Comparison of ENCODE assay signal across 22 cellular contexts in the genomic region with DNA sequence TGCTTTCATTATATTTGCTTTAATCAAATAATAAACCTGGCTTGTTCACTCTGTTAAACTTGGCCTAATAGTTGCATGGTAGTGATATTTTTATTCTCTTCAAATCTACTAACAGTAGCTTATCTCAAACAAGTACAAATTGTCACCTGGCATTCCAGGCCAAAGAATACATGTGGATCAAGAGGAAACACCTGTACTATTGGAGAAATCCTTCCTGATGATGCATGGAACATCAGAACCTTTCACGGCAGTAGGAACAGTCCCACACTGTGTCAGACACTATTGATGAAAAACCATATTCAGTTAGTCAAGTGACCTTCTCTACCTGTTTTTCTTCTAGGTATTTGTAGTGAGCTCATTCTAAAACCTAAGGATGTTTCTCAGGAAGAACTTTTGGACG.
"Had no signal": no experiment of that assay in that cellular context is flagged by ENCODE, and none has a peak within 500 bp of the region (broad histone marks: within the 10 kb centered on the region; RNA-seq: fewer than 3 reads in every experiment).

No MANE protein-coding gene starts in this region.

- FAIRE-seq: pancreas, small intestine had no signal

- H3K27ac ChIP-seq: neutrophil, pancreas, psoas muscle, right lobe of liver, sigmoid colon, stomach, testis, tibial artery, transverse colon, upper lobe of right lung, uterus had no signal

- H3K27me3 ChIP-seq: neutrophil, pancreas, right lobe of liver, sigmoid colon, stomach, testis, tibial artery, transverse colon, upper lobe of right lung, uterus had no signal

- H3K36me3 ChIP-seq: neutrophil, pancreas, right lobe of liver, stomach, transverse colon, upper lobe of right lung, uterus had no signal

- H3K4me1 ChIP-seq: pancreas, psoas muscle, right lobe of liver, sigmoid colon, stomach, testis, tibial artery, upper lobe of right lung, uterus had no signal

- DNase-seq: naive thymus-derived CD8-positive, alpha-beta T cell; nephron progenitor cell; nucleus accumbens; pancreas; psoas muscle; right cardiac atrium; right lobe of liver; sigmoid colon; small intestine; stimulated activated CD4-positive, alpha-beta T cell treated with anti-CD3 and anti-CD28 coated beads, Interleukin-15, amount 100 ng/mL, for 24 hours; stimulated activated CD4-positive, alpha-beta T cell treated with anti-CD3 and anti-CD28 coated beads, Interleukin-2, amount 100 ng/mL, for 24 hours; stimulated activated CD4-positive, alpha-beta T cell treated with anti-CD3 and anti-CD28 coated beads, Interleukin-2, amount 100 ng/mL, for 48 hours; stimulated activated CD4-positive, alpha-beta T cell treated with anti-CD3 and anti-CD28 coated beads, Interleukin-4, amount 100 ng/mL, for 24 hours; stimulated activated naive B cell treated with anti-CD40 and anti-IgM and Interleukin-4, amounts not matched to agents 10 μg/mL and 1 μg/mL and 100 μg/mL, for 72 hours; stimulated activated naive CD4-positive, alpha-beta T cell treated with Interleukin-2 at 50 U/mL for 16 hours; stomach; testis; tibial artery; transverse colon; upper lobe of right lung; uterus had no signal

- H3K9me3 ChIP-seq: neutrophil, pancreas, psoas muscle, right lobe of liver, sigmoid colon, stomach, testis, tibial artery, transverse colon, upper lobe of right lung, uterus had no signal

- H3K4me3 ChIP-seq: pancreas, psoas muscle, right lobe of liver, sigmoid colon, stomach, testis, tibial artery, transverse colon, upper lobe of right lung, uterus had no signal
